Comparison of ENCODE assay signal across 1 cellular context in genomic region chr11:5007561-5007960, GRCh38.
TF ChIP-seq lines count a peak whose summit lies in the region.

No MANE protein-coding gene starts in this region.

TF ChIP-seq in GM12878, 131 proteins besides CTCF, POLR2A, EP300 and RAD21:
- no peak for TF ChIP-seq HDAC2 (IDR thresholded peaks at IDR 0.05)
- peak; percentile 77 for TF ChIP-seq PKNOX1 (IDR thresholded peaks at IDR 0.05)
- TF ChIP-seq PBX3 (IDR thresholded peaks at IDR 0.05; ENCODE audit: insufficient replicate concordance, low read depth, low read length): peak; percentile 24
